ENCODE assay signal across 8 cellular contexts in the genomic region with DNA sequence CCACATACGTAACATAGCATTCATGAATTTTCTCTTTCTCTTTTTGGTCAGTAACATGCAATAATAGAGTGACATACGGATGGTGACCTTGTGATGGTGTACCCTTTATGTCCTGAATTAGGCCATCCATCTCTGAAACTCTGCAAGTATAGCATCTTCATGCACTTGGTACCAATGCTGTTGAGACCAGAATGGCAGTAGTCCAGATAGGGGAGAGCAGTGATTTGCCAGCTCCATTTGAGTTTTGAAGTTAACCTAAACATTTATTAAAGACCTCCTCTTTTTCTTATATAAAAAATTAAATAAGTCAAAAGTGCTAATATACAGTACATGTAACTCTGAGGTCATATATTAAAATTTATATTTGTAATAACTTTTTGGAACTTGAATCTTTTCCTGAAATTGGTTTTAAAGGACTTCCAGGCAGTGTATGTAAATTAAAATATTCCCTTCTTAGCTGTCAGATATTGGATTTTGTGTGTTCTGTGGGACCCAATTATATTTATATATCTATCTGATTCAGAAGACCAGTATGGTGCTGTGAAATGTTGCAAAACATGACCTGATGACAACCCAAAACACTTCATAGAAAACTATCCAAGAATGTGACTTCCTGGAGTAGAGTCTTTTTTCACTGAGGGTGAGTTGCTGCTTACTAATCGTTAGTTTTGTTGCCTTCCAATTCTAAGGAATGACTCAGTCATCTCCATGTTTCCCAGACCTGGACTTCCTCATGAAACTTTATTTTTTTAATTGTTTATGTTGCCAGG. TPM values are rescaled to one million over a fixed set of nuclear protein-coding genes. Genes with fewer than 3 reads are reported as not detected.
A peak's percentile ranks its signal among the peaks of the same experiment; 100 is the strongest.
DNase-seq lines count a peak whose midpoint lies in the region; ATAC-seq, FAIRE-seq and TF ChIP-seq lines count a peak whose summit lies in the region.

No MANE protein-coding gene starts in this region.

- FAIRE-seq in RCC 7860 (lab: Jason Lieb, UNC), result peak; percentile 87

- H3K4me3 ChIP-seq in skeletal muscle cell (ENCODE audit: low read depth, low read length) (peak overlapping the region; percentile 94), BE2C (ENCODE audit: low read depth, low read length) (no peak overlapping the region)

- peak; percentile 98 for DNase-seq in ELR (ENCODE audit: low read depth)
- DNase-seq in RCC 7860 (ENCODE audit: low spot score), result peak; percentile 91
- peak; percentile 90 for DNase-seq in fibroblast of gingiva (ENCODE audit: low read depth)
- peak; percentile 95 for DNase-seq in skeletal muscle cell (ENCODE audit: low read depth)
- no peak for DNase-seq in BE2C
- no peak for DNase-seq in OCI-M1 (lab: John Stamatoyannopoulos, UW)
- no peak for DNase-seq in COLO668 (lab: John Stamatoyannopoulos, UW; ENCODE audit: unreplicated experiment)

- no peaks in the 10 kb centered on the region for H3K36me3 ChIP-seq in BE2C

- no peak for TF ChIP-seq CTCF in BE2C (IDR thresholded peaks at IDR 0.05; ENCODE audit: low read depth, low read length)

- H3K4me1 ChIP-seq in BE2C, result peaks cover 8% of the 10 kb centered on the region

- H3K9me3 ChIP-seq in BE2C, result no peaks in the 10 kb centered on the region

- H3K27me3 ChIP-seq in BE2C, result no peaks in the 10 kb centered on the region

- ATAC-seq in GM21723 (IDR thresholded peaks at IDR 0.05; ENCODE audit: unreplicated experiment), result no peak

RNA-seq across cellular contexts. Expression of a gene that starts 3.5 kb away (rescaled TPM):
- polyA plus RNA-seq in BE2C (2012; ENCODE audit: insufficient read depth, insufficient read length, low read depth), result 26.6 TPM

Comparison
In these comparisons a context has a peak if more than half of its experiments do, and no peak if none do; other contexts are left out.
1. DNase-seq: peak in ELR (single experiment), RCC 7860 (single experiment), fibroblast of gingiva (single experiment) and skeletal muscle cell (single experiment); none in BE2C (single experiment), OCI-M1 (single experiment) and COLO668 (single experiment).